In genomic region chr5:28310696-28311095, GRCh38 we compare ENCODE assay signal across 26 cellular contexts.
"Had no signal": no experiment of that assay in that cellular context is flagged by ENCODE, and none has a peak within 500 bp of the region (broad histone marks: within the 10 kb centered on the region; RNA-seq: fewer than 3 reads in every experiment).

No MANE protein-coding gene starts in this region.

- H3K4me2 ChIP-seq: neural progenitor cell had no signal

- H3K36me3 Mint-ChIP-seq: neural progenitor cell; stimulated activated naive B cell treated with anti-CD40 and anti-IgM and Interleukin-4, amounts not matched to agents 10 μg/mL and 1 μg/mL and 100 μg/mL, for 72 hours had no signal

- H3K27ac Mint-ChIP-seq: natural killer cell; neural progenitor cell; stimulated activated naive B cell treated with anti-CD40 and anti-IgM and Interleukin-4, amounts not matched to agents 10 μg/mL and 1 μg/mL and 100 μg/mL, for 72 hours; stimulated activated naive CD8-positive, alpha-beta T cell treated with anti-CD3 and anti-CD28 coated beads, Interleukin-15, amount 100 ng/mL, for 72 hours had no signal

- H3K36me3 ChIP-seq: heart left ventricle, neural progenitor cell, pancreas, prostate gland, right lobe of liver, spleen, tibial nerve, upper lobe of right lung, vagina had no signal

- H2AFZ ChIP-seq: neural progenitor cell had no signal

- H3K27me3 Mint-ChIP-seq: stimulated activated naive B cell treated with anti-CD40 and anti-IgM and Interleukin-4, amounts not matched to agents 10 μg/mL and 1 μg/mL and 100 μg/mL, for 72 hours; stimulated activated naive CD8-positive, alpha-beta T cell treated with anti-CD3 and anti-CD28 coated beads, Interleukin-15, amount 100 ng/mL, for 72 hours had no signal

- H3K4me3 ChIP-seq: dorsolateral prefrontal cortex, heart left ventricle, mucosa of descending colon, neural progenitor cell, pancreas, prostate gland, right lobe of liver, spleen, testis, tibial nerve, upper lobe of right lung, vagina had no signal

- H3K9me3 Mint-ChIP-seq: neural progenitor cell had no signal

- DNase-seq: cortex of kidney; dorsolateral prefrontal cortex; effector CD8-positive, alpha-beta T cell; foreskin melanocyte; heart left ventricle; hypothalamus; islet precursor cell; left ventricle myocardium superior; mammary epithelial cell; natural killer cell; occipital lobe; right lobe of liver; spleen; stimulated activated CD4-positive, alpha-beta T cell treated with anti-CD3 and anti-CD28 coated beads, Interleukin-15, amount 100 ng/mL, for 24 hours; stimulated activated CD4-positive, alpha-beta T cell treated with anti-CD3 and anti-CD28 coated beads, Interleukin-1b, Interleukin-23, amount 100 ng/mL, for 48 hours; stimulated activated CD4-positive, alpha-beta T cell treated with anti-CD3 and anti-CD28 coated beads, Interleukin-4, amount 100 ng/mL, for 24 hours; stimulated activated naive B cell treated with anti-CD40 and anti-IgM and Interleukin-4, amounts not matched to agents 10 μg/mL and 1 μg/mL and 100 μg/mL, for 72 hours; stimulated activated naive CD8-positive, alpha-beta T cell treated with anti-CD3 and anti-CD28 coated beads, Interleukin-15, amount 100 ng/mL, for 72 hours; testis; upper lobe of right lung had no signal

- H3K4me1 ChIP-seq: heart left ventricle, neural progenitor cell, pancreas, prostate gland, right lobe of liver, spleen, testis, tibial nerve, upper lobe of right lung, vagina had no signal

- H3K27me3 ChIP-seq: dorsolateral prefrontal cortex, heart left ventricle, neural progenitor cell, pancreas, right lobe of liver, spleen, testis, tibial nerve, upper lobe of right lung, vagina had no signal

- ATAC-seq: heart left ventricle; left ventricle myocardium superior; mucosa of descending colon; natural killer cell; pancreas; right lobe of liver; stimulated activated naive B cell treated with anti-CD40 and anti-IgM and Interleukin-4, amounts not matched to agents 10 μg/mL and 1 μg/mL and 100 μg/mL, for 72 hours; stimulated activated naive CD8-positive, alpha-beta T cell treated with anti-CD3 and anti-CD28 coated beads, Interleukin-15, amount 100 ng/mL, for 72 hours; upper lobe of right lung had no signal

- H3K27ac ChIP-seq: dorsolateral prefrontal cortex, heart left ventricle, neural progenitor cell, pancreas, prostate gland, right lobe of liver, spleen, testis, tibial nerve, upper lobe of right lung, vagina had no signal

- H3K9ac ChIP-seq: neural progenitor cell had no signal

- H3K4me1 Mint-ChIP-seq: natural killer cell; stimulated activated naive B cell treated with anti-CD40 and anti-IgM and Interleukin-4, amounts not matched to agents 10 μg/mL and 1 μg/mL and 100 μg/mL, for 72 hours; stimulated activated naive CD8-positive, alpha-beta T cell treated with anti-CD3 and anti-CD28 coated beads, Interleukin-15, amount 100 ng/mL, for 72 hours had no signal

- H3K9me3 ChIP-seq: pancreas, prostate gland, right lobe of liver, testis, tibial nerve, upper lobe of right lung, vagina had no signal

- H3K4me3 Mint-ChIP-seq: natural killer cell; neural progenitor cell; stimulated activated naive B cell treated with anti-CD40 and anti-IgM and Interleukin-4, amounts not matched to agents 10 μg/mL and 1 μg/mL and 100 μg/mL, for 72 hours; stimulated activated naive CD8-positive, alpha-beta T cell treated with anti-CD3 and anti-CD28 coated beads, Interleukin-15, amount 100 ng/mL, for 72 hours had no signal
